17 cellular contexts compared by ENCODE assay signal in genomic region chr5:177131019-177131320, GRCh38. TPM values are rescaled to one million over a fixed set of nuclear protein-coding genes. Genes with fewer than 3 reads are reported as not detected.
A peak's percentile ranks its signal among the peaks of the same experiment; 100 is the strongest.
DNase-seq lines count a peak whose midpoint lies in the region; ATAC-seq and TF ChIP-seq lines count a peak whose summit lies in the region.
"Had no signal": no experiment of that assay in that cellular context is flagged by ENCODE, and none has a peak within 500 bp of the region (broad histone marks: within the 10 kb centered on the region; RNA-seq: fewer than 3 reads in every experiment).

No MANE protein-coding gene starts in this region.

- H3K4me1 Mint-ChIP-seq in activated T-helper 2 cell treated with anti-CD3 and anti-CD28 coated beads, Interferon-gamma antibody, Interleukin-2, Interleukin-4, amounts not matched to agents 10 μg/mL and 5 μg/mL and 100 μg/mL, durations not matched to agents 14 hours and 24 hours and 36 hours (ENCODE audit: low read depth) = peaks cover 28% of the 10 kb centered on the region
- peaks cover 16% of the 10 kb centered on the region for H3K4me1 Mint-ChIP-seq in type B pancreatic cell (ENCODE audit: unreplicated experiment)

- H3K27me3 ChIP-seq in iPS-20b (ENCODE audit: insufficient read depth, low read length) (no peaks in the 10 kb centered on the region), left ventricle myocardium inferior (ENCODE audit: low read depth) (no peaks in the 10 kb centered on the region)
- H3K27me3 ChIP-seq: vagina had no signal

- peak overlapping the region; percentile 96; the same call in 1 of the 2 replicates for H3K9ac ChIP-seq in iPS-20b (ENCODE audit: low read depth, low read length)

- H3K4me1 ChIP-seq in iPS-20b (ENCODE audit: insufficient read depth, low read length) (peaks cover 23% of the 10 kb centered on the region), left ventricle myocardium inferior (peaks cover 31% of the 10 kb centered on the region)

- intact Hi-C loops in activated T-helper 2 cell treated with anti-CD3 and anti-CD28 coated beads, Interferon-gamma antibody, Interleukin-2, Interleukin-4, amounts not matched to agents 10 μg/mL and 5 μg/mL and 100 μg/mL, durations not matched to agents 14 hours and 24 hours and 36 hours (cut with micrococcal nuclease) = loop anchor here (5.0 kb wide), 2 partner anchors 124 to 171 kb away; partner anchors contain the start of genes PRELID1, RAB24 and UIMC1
- intact Hi-C loops in left ventricle myocardium inferior (cut with micrococcal nuclease) = no loop called here

- ATAC-seq in HG02588 (IDR thresholded peaks at IDR 0.05; ENCODE audit: unreplicated experiment) = no peak
- ATAC-seq: left ventricle myocardium superior had no signal

- H3K27me3 Mint-ChIP-seq in activated T-helper 2 cell treated with anti-CD3 and anti-CD28 coated beads, Interferon-gamma antibody, Interleukin-2, Interleukin-4, amounts not matched to agents 10 μg/mL and 5 μg/mL and 100 μg/mL, durations not matched to agents 14 hours and 24 hours and 36 hours (ENCODE audit: low read depth) = no peaks in the 10 kb centered on the region
- no peaks in the 10 kb centered on the region for H3K27me3 Mint-ChIP-seq in type B pancreatic cell
- H3K27me3 Mint-ChIP-seq: activated CD4-positive, alpha-beta T cell treated with anti-CD3 and anti-CD28 coated beads, Interleukin-2, amount 10 ng/mL, durations not matched to agents 7 days and 5 days; activated naive CD8-positive, alpha-beta T cell treated with anti-CD3 and anti-CD28 coated beads for 36 hours had no signal

- peak; percentile 41 for DNase-seq in activated effector memory CD4-positive, alpha-beta T cell treated with anti-CD3 and anti-CD28 coated beads, Interleukin-2, amount 50 U/mL, for 16 hours
- DNase-seq in activated effector memory CD4-positive, alpha-beta T cell treated with Interleukin-2 at 50 U/mL for 16 hours = no peak
- no peak for DNase-seq in activated T-helper 2 cell treated with anti-CD3 and anti-CD28 coated beads, Interferon-gamma antibody, Interleukin-2, Interleukin-4, amounts not matched to agents 10 μg/mL and 5 μg/mL and 100 μg/mL, durations not matched to agents 14 hours and 24 hours and 36 hours (ENCODE audit: low spot score)
- DNase-seq in type B pancreatic cell (ENCODE audit: extremely low spot score, unreplicated experiment) = no peak
- no peak for DNase-seq in left ventricle myocardium inferior
- DNase-seq in putamen (ENCODE audit: low spot score) = no peak
- DNase-seq: activated CD4-positive, alpha-beta T cell treated with anti-CD3 and anti-CD28 coated beads, Interleukin-2, amount 10 ng/mL, durations not matched to agents 7 days and 5 days; activated naive CD8-positive, alpha-beta T cell treated with anti-CD3 and anti-CD28 coated beads for 36 hours; activated T-cell treated with anti-CD3 and anti-CD28 coated beads, Interleukin-2, amount 50 U/mL, for 1 hour; left ventricle myocardium superior; NCI-H187; SIG-M5; stimulated activated CD4-positive, alpha-beta T cell treated with anti-CD3 and anti-CD28 coated beads, Interleukin-15, amount 100 ng/mL, for 24 hours had no signal

- H3K27ac Mint-ChIP-seq in activated T-helper 2 cell treated with anti-CD3 and anti-CD28 coated beads, Interferon-gamma antibody, Interleukin-2, Interleukin-4, amounts not matched to agents 10 μg/mL and 5 μg/mL and 100 μg/mL, durations not matched to agents 14 hours and 24 hours and 36 hours = peak overlapping the region; percentile 24
- H3K27ac Mint-ChIP-seq in type B pancreatic cell = peak overlapping the region; percentile 86

- TF ChIP-seq CTCF in type B pancreatic cell (conservative IDR thresholded peaks at IDR 0.05) = no peak
- no peak for TF ChIP-seq CTCF in left ventricle myocardium inferior (IDR thresholded peaks at IDR 0.05; ENCODE audit: borderline replicate concordance)

- no peak overlapping the region for H3K4me3 Mint-ChIP-seq in activated T-helper 2 cell treated with anti-CD3 and anti-CD28 coated beads, Interferon-gamma antibody, Interleukin-2, Interleukin-4, amounts not matched to agents 10 μg/mL and 5 μg/mL and 100 μg/mL, durations not matched to agents 14 hours and 24 hours and 36 hours (ENCODE audit: low read depth)
- H3K4me3 Mint-ChIP-seq in type B pancreatic cell = peak overlapping the region; percentile 87

- H3K36me3 ChIP-seq in iPS-20b (ENCODE audit: insufficient read depth, low read depth, low read length) (peaks cover 13% of the 10 kb centered on the region), left ventricle myocardium inferior (peaks cover 10% of the 10 kb centered on the region)
- H3K36me3 ChIP-seq: vagina had no signal

- H3K9me3 Mint-ChIP-seq in activated T-helper 2 cell treated with anti-CD3 and anti-CD28 coated beads, Interferon-gamma antibody, Interleukin-2, Interleukin-4, amounts not matched to agents 10 μg/mL and 5 μg/mL and 100 μg/mL, durations not matched to agents 14 hours and 24 hours and 36 hours = no peaks in the 10 kb centered on the region
- no peaks in the 10 kb centered on the region for H3K9me3 Mint-ChIP-seq in type B pancreatic cell
- H3K9me3 Mint-ChIP-seq: activated naive CD8-positive, alpha-beta T cell treated with anti-CD3 and anti-CD28 coated beads for 36 hours had no signal

- H3K4me3 ChIP-seq in iPS-20b (ENCODE audit: low read length) (peak overlapping the region; percentile 81; the same call in 1 of the 2 replicates), left ventricle myocardium inferior (no peak overlapping the region)
- H3K4me3 ChIP-seq: vagina had no signal

- H3K9me3 ChIP-seq in iPS-20b (ENCODE audit: insufficient read depth, low read depth, low read length) = no peaks in the 10 kb centered on the region
- no peaks in the 10 kb centered on the region for H3K9me3 ChIP-seq in left ventricle myocardium inferior (replicated peaks)
- H3K9me3 ChIP-seq: vagina had no signal

- H3K27ac ChIP-seq in iPS-20b (ENCODE audit: low read length) (peak overlapping the region; percentile 71), left ventricle myocardium inferior (replicated peaks) (no peak overlapping the region)
- H3K27ac ChIP-seq: C4-2B had no signal

- peaks cover 15% of the 10 kb centered on the region for H3K36me3 Mint-ChIP-seq in activated T-helper 2 cell treated with anti-CD3 and anti-CD28 coated beads, Interferon-gamma antibody, Interleukin-2, Interleukin-4, amounts not matched to agents 10 μg/mL and 5 μg/mL and 100 μg/mL, durations not matched to agents 14 hours and 24 hours and 36 hours (ENCODE audit: low read depth)
- peaks cover 6% of the 10 kb centered on the region for H3K36me3 Mint-ChIP-seq in type B pancreatic cell

RNA-seq across cellular contexts. Expression of gene NSD1, which starts 2.6 kb away (rescaled TPM):
- 100.0 and 103 TPM in 2 replicates for total RNA-seq in activated T-helper 2 cell treated with anti-CD3 and anti-CD28 coated beads, Interferon-gamma antibody, Interleukin-2, Interleukin-4, amounts not matched to agents 10 μg/mL and 5 μg/mL and 100 μg/mL, durations not matched to agents 14 hours and 24 hours and 36 hours
- total RNA-seq in type B pancreatic cell (ENCODE audit: low replicate concordance) (99.6 and 115 TPM in 2 replicates), left ventricle myocardium inferior (40.8 TPM)

RNA-seq across cellular contexts. Expression of gene FGFR4, which starts 44.3 kb away (rescaled TPM):
- total RNA-seq in activated T-helper 2 cell treated with anti-CD3 and anti-CD28 coated beads, Interferon-gamma antibody, Interleukin-2, Interleukin-4, amounts not matched to agents 10 μg/mL and 5 μg/mL and 100 μg/mL, durations not matched to agents 14 hours and 24 hours and 36 hours = 1.1 and 1.2 TPM in 2 replicates
- total RNA-seq in type B pancreatic cell (ENCODE audit: low replicate concordance) (33.0 and 34.1 TPM in 2 replicates), left ventricle myocardium inferior (0.93 TPM)

Comparison
In these comparisons a context has a peak if more than half of its experiments do, and no peak if none do; other contexts are left out.
1. RNA of gene FGFR4, which starts 44.3 kb away (total RNA-seq): 33.0 to 34.1 TPM in type B pancreatic cell; 1.1 to 1.2 TPM in activated T-helper 2 cell treated with anti-CD3 and anti-CD28 coated beads, Interferon-gamma antibody, Interleukin-2, Interleukin-4, amounts not matched to agents 10 μg/mL and 5 μg/mL and 100 μg/mL, durations not matched to agents 14 hours and 24 hours and 36 hours and 0.93 TPM in left ventricle myocardium inferior (single experiment); every median in the first group is over 10 times any median in the second.